Comparison of ENCODE assay signal across 28 cellular contexts in the genomic region with DNA sequence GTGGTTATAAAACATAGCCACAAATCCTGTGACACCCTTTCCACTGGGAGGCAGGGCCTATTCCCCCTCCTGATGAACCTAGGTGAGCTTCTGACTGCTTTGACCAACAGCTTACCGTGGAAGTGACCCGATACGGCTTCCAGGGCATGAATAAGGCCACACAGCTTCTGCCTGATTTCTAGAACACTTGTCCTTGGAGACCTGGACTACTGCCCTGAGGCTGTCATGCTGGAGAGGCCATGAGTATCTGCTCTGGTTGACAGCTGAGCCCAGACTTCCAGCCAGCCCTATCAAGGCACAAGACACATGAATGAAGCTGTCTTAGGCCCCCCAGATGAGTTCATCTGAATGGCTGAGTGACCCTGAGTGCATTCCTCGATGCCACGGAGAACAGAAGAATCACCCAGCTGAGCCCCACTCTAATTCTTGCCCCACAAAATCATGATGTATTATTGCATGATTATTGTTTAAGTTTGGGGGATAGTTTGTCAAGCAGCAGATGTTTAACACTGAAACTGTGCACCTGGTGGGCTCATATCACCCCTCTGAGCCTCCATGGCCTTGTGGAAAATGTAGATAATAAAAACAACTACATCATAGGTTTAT. TPM values are rescaled to one million over a fixed set of nuclear protein-coding genes. Genes with fewer than 3 reads are reported as not detected.
"Had no signal": no experiment of that assay in that cellular context is flagged by ENCODE, and none has a peak within 500 bp of the region (broad histone marks: within the 10 kb centered on the region; RNA-seq: fewer than 3 reads in every experiment).

No MANE protein-coding gene starts in this region.

- DNase-seq: colonic mucosa; cortex of kidney; effector CD8-positive, alpha-beta T cell; effector memory CD8-positive, alpha-beta T cell; endodermal cell; erythroblast; esophagus squamous epithelium; foreskin fibroblast; foreskin melanocyte; gastrocnemius medialis; glutamatergic neuron; head of caudate nucleus; heart right ventricle; hippocampal formation; left cardiac atrium; left lung; left ventricle myocardium superior; lower lobe of right lung; mesenchymal stem cell; mucosa of descending colon had no signal

- H3K9me3 ChIP-seq: colonic mucosa had no signal

- H3K4me1 Mint-ChIP-seq: mesothelial cell of epicardium had no signal

- H3K9me3 Mint-ChIP-seq: effector memory CD8-positive, alpha-beta T cell had no signal

- H3K36me3 ChIP-seq: colonic mucosa, esophagus squamous epithelium, gastrocnemius medialis, heart right ventricle, left lung, lower lobe of right lung had no signal

- H3K4me3 ChIP-seq: colonic mucosa, esophagus squamous epithelium, gastrocnemius medialis, heart right ventricle, left lung, lower lobe of right lung, mucosa of descending colon had no signal

- H3K4me1 ChIP-seq: colonic mucosa, esophagus squamous epithelium, gastrocnemius medialis, heart right ventricle, left lung, lower lobe of right lung had no signal

- H3K27ac ChIP-seq: colonic mucosa, epithelial cell of prostate, esophagus squamous epithelium, gastrocnemius medialis, heart right ventricle, left lung, lower lobe of right lung had no signal

- H3K27ac Mint-ChIP-seq: dendritic cell treated with granulocyte-macrophage colony-stimulating factor and Interleukin-4, amounts not matched to agents 40 ng/mL and 50 ng/mL, for 4 days; effector memory CD8-positive, alpha-beta T cell; endodermal cell; mesothelial cell of epicardium had no signal

- H3K27me3 ChIP-seq: colonic mucosa, esophagus squamous epithelium, gastrocnemius medialis, heart right ventricle, left lung had no signal

- ATAC-seq: effector memory CD8-positive, alpha-beta T cell; esophagus mucosa; gastrocnemius medialis; heart right ventricle; left cardiac atrium; left lung; left ventricle myocardium superior; lower lobe of right lung; mucosa of descending colon had no signal

- H3K4me3 Mint-ChIP-seq: dendritic cell treated with granulocyte-macrophage colony-stimulating factor and Interleukin-4, amounts not matched to agents 40 ng/mL and 50 ng/mL, for 4 days; effector memory CD8-positive, alpha-beta T cell; endodermal cell; mesothelial cell of epicardium had no signal

- FAIRE-seq: endometrium, islet of Langerhans, keratinocyte had no signal

RNA-seq across cellular contexts. Expression of gene SLC13A3, which starts 21.4 kb away (rescaled TPM):
- total RNA-seq: lung microvascular endothelial cell had no signal

RNA-seq across cellular contexts. Expression of gene SLC2A10, which starts 36.8 kb away (rescaled TPM):
- polyA plus RNA-seq: keratinocyte had no signal
